ENCODE assay signal across 8 cellular contexts in the genomic region with DNA sequence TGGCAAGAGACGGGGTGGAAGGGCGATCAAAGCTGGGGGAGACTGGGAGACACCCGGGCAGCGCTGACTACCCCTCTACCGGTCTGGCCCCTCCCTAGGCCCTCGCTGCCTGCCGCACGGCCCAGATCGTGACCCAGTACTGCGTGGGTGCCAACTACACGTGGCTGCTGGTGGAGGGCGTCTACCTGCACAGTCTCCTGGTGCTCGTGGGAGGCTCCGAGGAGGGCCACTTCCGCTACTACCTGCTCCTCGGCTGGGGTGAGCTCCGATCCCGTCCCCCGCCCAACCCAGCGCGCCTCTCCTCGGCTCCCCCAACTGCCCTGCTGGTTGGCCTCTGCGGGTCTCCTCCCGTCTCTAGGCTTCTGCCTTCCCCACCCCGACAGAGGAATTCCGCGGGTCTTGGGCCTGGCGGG. TPM values are rescaled to one million over a fixed set of nuclear protein-coding genes. Genes with fewer than 3 reads are reported as not detected.
DNase-seq lines count a peak whose midpoint lies in the region; ATAC-seq, FAIRE-seq and TF ChIP-seq lines count a peak whose summit lies in the region.

No MANE protein-coding gene starts in this region.

- H3K4me1 Mint-ChIP-seq in activated B cell treated with CpG ODN at 0.5 μM for 24 hours = peaks cover 18% of the 10 kb centered on the region
- no peaks in the 10 kb centered on the region for H3K4me1 Mint-ChIP-seq in endodermal cell

- H3K27ac Mint-ChIP-seq in activated B cell treated with CpG ODN at 0.5 μM for 24 hours = no peak overlapping the region
- H3K27ac Mint-ChIP-seq in endodermal cell = no peak overlapping the region

- peak overlapping the region; percentile 58 for H3K4me3 Mint-ChIP-seq in activated B cell treated with CpG ODN at 0.5 μM for 24 hours
- peak overlapping the region; percentile 62 for H3K4me3 Mint-ChIP-seq in endodermal cell

- TF ChIP-seq CTCF in activated B cell treated with CpG ODN at 0.5 μM for 24 hours (IDR thresholded peaks at IDR 0.05) (no peak), endodermal cell (conservative IDR thresholded peaks at IDR 0.05) (no peak), pancreas (IDR thresholded peaks at IDR 0.05) (no peak)

- POLR2A ChIA-PET in activated B cell treated with CpG ODN at 0.5 μM for 24 hours (lab: Charles Lee) = interaction anchor here (0.6 to 3.1 kb wide), 12 partner anchors 11 to 569 kb away, joined by 3 to 26 read pairs (median 4); a partner anchor contains a TSS

- no peak for FAIRE-seq in pancreas (lab: Jason Lieb, UNC)

- ATAC-seq in GM21825 (IDR thresholded peaks at IDR 0.05; ENCODE audit: unreplicated experiment) (peak; percentile 18), activated B cell treated with CpG ODN at 0.5 μM for 24 hours (ENCODE audit: low read depth) (peak; percentile 15), pancreas (peak; percentile 16 to 33 (median 28)), HG03439 (IDR thresholded peaks at IDR 0.05; ENCODE audit: unreplicated experiment) (no peak)

- H3K27me3 Mint-ChIP-seq in activated B cell treated with CpG ODN at 0.5 μM for 24 hours (peaks cover 11% of the 10 kb centered on the region), endodermal cell (ENCODE audit: insufficient read depth) (peaks cover 56% of the 10 kb centered on the region)

- no peak overlapping the region for H3K9ac ChIP-seq in endodermal cell (ENCODE audit: extremely low read depth, low read length, poor library complexity, severe bottlenecking)

- H3K27ac ChIP-seq in endodermal cell (ENCODE audit: low read depth, low read length) = no peak overlapping the region
- peak overlapping the region; percentile 70 to 81 (median 74) for H3K27ac ChIP-seq in pancreas

- H3K9me3 ChIP-seq in endodermal cell (ENCODE audit: control insufficient read depth, low read length) = no peaks in the 10 kb centered on the region
- H3K9me3 ChIP-seq in pancreas = no peaks in the 10 kb centered on the region

- 3 to 21% methylated on average over 6 to 28 of the region's 28 CpGs for WGBS in endodermal cell (ENCODE audit: insufficient coverage in 1 of 2, insufficient read length in 1 of 2), 2 experiments
- 5 to 9% methylated on average over 27 to 28 of the region's 28 CpGs for WGBS in pancreas, 2 donors

- H3K4me3 ChIP-seq in endodermal cell (ENCODE audit: low read length) = peak overlapping the region; percentile 79
- H3K4me3 ChIP-seq in pancreas = peak overlapping the region; percentile 20 to 59 (median 44)

- intact Hi-C loops in activated B cell treated with CpG ODN at 0.5 μM for 24 hours (cut with micrococcal nuclease) (loop anchor here (1.0 to 2.0 kb wide), 2 partner anchors 8 to 16 kb away; a partner anchor contains a TSS), pancreas (cut with DNase I) (no loop called here)

- no peaks in the 10 kb centered on the region for H3K9me3 Mint-ChIP-seq in activated B cell treated with CpG ODN at 0.5 μM for 24 hours
- H3K9me3 Mint-ChIP-seq in endodermal cell = no peaks in the 10 kb centered on the region

- H3K36me3 ChIP-seq in endodermal cell (ENCODE audit: control insufficient read depth, insufficient read depth, low read length) (no peaks in the 10 kb centered on the region), pancreas (no peaks in the 10 kb centered on the region)

- H3K4me1 ChIP-seq in endodermal cell (ENCODE audit: control insufficient read depth, insufficient read depth, low read length) = no peaks in the 10 kb centered on the region
- peaks cover 0 to 3% (median 0%) of the 10 kb centered on the region in 3 donors for H3K4me1 ChIP-seq in pancreas

- H3K27me3 ChIP-seq in endodermal cell (ENCODE audit: control insufficient read depth, insufficient read depth, low read length, poor library complexity, severe bottlenecking) (no peaks in the 10 kb centered on the region), pancreas (no peaks in the 10 kb centered on the region)

- CTCF ChIA-PET in activated B cell treated with CpG ODN at 0.5 μM for 24 hours (lab: Charles Lee) = interaction anchor here (1.1 to 2.4 kb wide), 4 partner anchors 8 to 237 kb away, joined by 4 to 6 read pairs (median 6); a partner anchor contains a TSS

- no peaks in the 10 kb centered on the region for H3K36me3 Mint-ChIP-seq in activated B cell treated with CpG ODN at 0.5 μM for 24 hours (ENCODE audit: low read depth)
- H3K36me3 Mint-ChIP-seq in endodermal cell (ENCODE audit: low read depth) = no peaks in the 10 kb centered on the region

- peak; percentile 26 for DNase-seq in activated B cell treated with CpG ODN at 0.5 μM for 24 hours
- DNase-seq in endodermal cell = no peak
- peak in 4 of 6 donors; percentile 52 to 86 (median 66) for DNase-seq in pancreas
- no peak for DNase-seq in SHP77 (lab: John Stamatoyannopoulos, UW)
- no peak for DNase-seq in NCI-H524 treated with DMSO at 0.1 percent for 48 hours (lab: John Stamatoyannopoulos, UW)
- no peak for DNase-seq in NCI-H2196 treated with DMSO at 0.1 percent for 48 hours (lab: John Stamatoyannopoulos, UW; ENCODE audit: unreplicated experiment)

RNA-seq across cellular contexts. Expression of a gene that starts 8.8 kb away (rescaled TPM):
- total RNA-seq in activated B cell treated with CpG ODN at 0.5 μM for 24 hours (0.49 and 0.69 TPM in 2 replicates), endodermal cell (10 to 100 TPM; 10.8 to 14.6 TPM), pancreas (10 to 100 TPM in 1 of 6 donors, 1 to 10 TPM in 5; 2.6 to 10.1 (median 6.6) TPM)
- 3.5 TPM for polyA plus RNA-seq in endodermal cell (2013, experiment 1 of 2)
- polyA plus RNA-seq in endodermal cell (2013, experiment 2 of 2) = 3.0 TPM
- polyA plus RNA-seq in pancreas = 10 to 100 TPM; 28.7 to 49.0 TPM

RNA-seq across cellular contexts. Expression of a gene that starts 14.9 kb away (rescaled TPM):
- total RNA-seq in activated B cell treated with CpG ODN at 0.5 μM for 24 hours (507 and 570 TPM in 2 replicates), endodermal cell (100 to 1,000 TPM; 644 to 654 TPM), pancreas (100 to 1,000 TPM in 5 of 6 donors, 10 to 100 TPM in 1; 77.6 to 141 (median 133) TPM)
- 524 TPM for polyA plus RNA-seq in endodermal cell (2013, experiment 1 of 2)
- polyA plus RNA-seq in endodermal cell (2013, experiment 2 of 2) = 537 TPM
- polyA plus RNA-seq in pancreas = 100 to 1,000 TPM; 125 to 183 TPM

RNA-seq across cellular contexts. Expression of a gene that starts 15.6 kb away (rescaled TPM):
- total RNA-seq in activated B cell treated with CpG ODN at 0.5 μM for 24 hours (19.3 and 21.1 TPM in 2 replicates), endodermal cell (10 to 100 TPM; 11.0 to 15.9 TPM), pancreas (1 to 10 TPM; 3.4 to 6.3 (median 4.9) TPM)
- polyA plus RNA-seq in endodermal cell (2013, experiment 1 of 2) = 14.8 TPM
- 14.4 TPM for polyA plus RNA-seq in endodermal cell (2013, experiment 2 of 2)
- polyA plus RNA-seq in pancreas = 1 to 10 TPM; 5.5 to 7.3 TPM

RNA-seq across cellular contexts. Expression of a gene that starts 37.7 kb away (rescaled TPM):
- total RNA-seq in activated B cell treated with CpG ODN at 0.5 μM for 24 hours (73.8 and 97.7 TPM in 2 replicates), endodermal cell (10 to 100 TPM; 42.9 to 79.3 TPM), pancreas (10 to 100 TPM; 20.9 to 51.2 (median 28.3) TPM)
- 25.9 TPM for polyA plus RNA-seq in endodermal cell (2013, experiment 1 of 2)
- 26.3 TPM for polyA plus RNA-seq in endodermal cell (2013, experiment 2 of 2)
- 10 to 100 TPM; 47.8 to 51.0 TPM for polyA plus RNA-seq in pancreas

RNA-seq across cellular contexts. Expression of a gene that starts 53.8 kb away (rescaled TPM):
- 36.3 and 44.0 TPM in 2 replicates for total RNA-seq in activated B cell treated with CpG ODN at 0.5 μM for 24 hours
- total RNA-seq in endodermal cell = 10 to 100 TPM; 36.5 to 42.8 TPM
- 17.2 TPM for polyA plus RNA-seq in endodermal cell (2013, experiment 1 of 2)
- 15.6 TPM for polyA plus RNA-seq in endodermal cell (2013, experiment 2 of 2)
- 10 to 100 TPM in 4 of 6 donors, 1 to 10 TPM in 2; 6.7 to 11.3 (median 10.7) TPM for total RNA-seq in pancreas
- 1 to 10 TPM; 8.3 to 8.7 TPM for polyA plus RNA-seq in pancreas

Comparison
In these comparisons a context has a peak if more than half of its experiments do, and no peak if none do; other contexts are left out.
1. DNase-seq: peak in activated B cell treated with CpG ODN at 0.5 μM for 24 hours (single experiment) and pancreas (4 of 6); none in endodermal cell (single experiment), SHP77 (0 of 2), NCI-H524 treated with DMSO at 0.1 percent for 48 hours (single experiment) and NCI-H2196 treated with DMSO at 0.1 percent for 48 hours (single experiment).